1 cellular context compared by ENCODE assay signal in the genomic region with DNA sequence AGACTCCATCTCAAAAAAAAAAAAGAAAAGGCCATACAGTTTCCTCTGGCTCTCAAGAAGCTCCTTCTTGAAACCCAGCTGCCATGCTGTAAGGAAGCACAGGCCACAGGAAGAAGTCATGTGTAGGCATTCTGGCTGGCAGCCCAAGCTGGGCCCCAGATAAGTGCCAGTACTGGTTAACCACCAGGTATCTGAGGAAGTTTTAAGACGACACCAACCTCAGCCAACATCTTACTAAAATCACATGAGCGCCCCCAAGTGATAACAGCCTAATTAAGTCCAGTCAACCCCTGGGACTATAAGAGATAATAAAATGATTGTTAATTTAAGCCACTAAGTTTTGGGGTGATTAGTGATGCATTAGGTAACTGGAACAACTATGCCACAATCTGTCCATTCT.
TF ChIP-seq lines count a peak whose summit lies in the region.

No MANE protein-coding gene starts in this region.

TF ChIP-seq in WTC11, 78 proteins besides CTCF, POLR2A, EP300 and RAD21 (continued from another document):
- TF ChIP-seq, protein P1, sequence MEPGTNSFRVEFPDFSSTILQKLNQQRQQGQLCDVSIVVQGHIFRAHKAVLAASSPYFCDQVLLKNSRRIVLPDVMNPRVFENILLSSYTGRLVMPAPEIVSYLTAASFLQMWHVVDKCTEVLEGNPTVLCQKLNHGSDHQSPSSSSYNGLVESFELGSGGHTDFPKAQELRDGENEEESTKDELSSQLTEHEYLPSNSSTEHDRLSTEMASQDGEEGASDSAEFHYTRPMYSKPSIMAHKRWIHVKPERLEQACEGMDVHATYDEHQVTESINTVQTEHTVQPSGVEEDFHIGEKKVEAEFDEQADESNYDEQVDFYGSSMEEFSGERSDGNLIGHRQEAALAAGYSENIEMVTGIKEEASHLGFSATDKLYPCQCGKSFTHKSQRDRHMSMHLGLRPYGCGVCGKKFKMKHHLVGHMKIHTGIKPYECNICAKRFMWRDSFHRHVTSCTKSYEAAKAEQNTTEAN (CRISPR knock-in tag; IDR thresholded peaks at IDR 0.05) = no peak
- TF ChIP-seq ZNF671 (CRISPR knock-in tag; IDR thresholded peaks at IDR 0.05) = no peak
- TF ChIP-seq, protein P2, sequence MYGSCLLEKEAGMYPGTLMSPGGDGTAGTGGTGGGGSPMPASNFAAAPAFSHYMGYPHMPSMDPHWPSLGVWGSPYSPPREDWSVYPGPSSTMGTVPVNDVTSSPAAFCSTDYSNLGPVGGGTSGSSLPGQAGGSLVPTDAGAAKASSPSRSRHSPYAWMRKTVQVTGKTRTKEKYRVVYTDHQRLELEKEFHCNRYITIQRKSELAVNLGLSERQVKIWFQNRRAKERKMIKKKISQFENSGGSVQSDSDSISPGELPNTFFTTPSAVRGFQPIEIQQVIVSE (CRISPR knock-in tag; IDR thresholded peaks at IDR 0.05; ENCODE audit: borderline replicate concordance) = no peak
- TF ChIP-seq, protein P3, sequence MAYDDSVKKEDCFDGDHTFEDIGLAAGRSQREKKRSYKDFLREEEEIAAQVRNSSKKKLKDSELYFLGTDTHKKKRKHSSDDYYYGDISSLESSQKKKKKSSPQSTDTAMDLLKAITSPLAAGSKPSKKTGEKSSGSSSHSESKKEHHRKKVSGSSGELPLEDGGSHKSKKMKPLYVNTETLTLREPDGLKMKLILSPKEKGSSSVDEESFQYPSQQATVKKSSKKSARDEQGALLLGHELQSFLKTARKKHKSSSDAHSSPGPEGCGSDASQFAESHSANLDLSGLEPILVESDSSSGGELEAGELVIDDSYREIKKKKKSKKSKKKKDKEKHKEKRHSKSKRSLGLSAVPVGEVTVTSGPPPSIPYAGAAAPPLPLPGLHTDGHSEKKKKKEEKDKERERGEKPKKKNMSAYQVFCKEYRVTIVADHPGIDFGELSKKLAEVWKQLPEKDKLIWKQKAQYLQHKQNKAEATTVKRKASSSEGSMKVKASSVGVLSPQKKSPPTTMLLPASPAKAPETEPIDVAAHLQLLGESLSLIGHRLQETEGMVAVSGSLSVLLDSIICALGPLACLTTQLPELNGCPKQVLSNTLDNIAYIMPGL (CRISPR knock-in tag; IDR thresholded peaks at IDR 0.05) = no peak
- TF ChIP-seq, protein P4, sequence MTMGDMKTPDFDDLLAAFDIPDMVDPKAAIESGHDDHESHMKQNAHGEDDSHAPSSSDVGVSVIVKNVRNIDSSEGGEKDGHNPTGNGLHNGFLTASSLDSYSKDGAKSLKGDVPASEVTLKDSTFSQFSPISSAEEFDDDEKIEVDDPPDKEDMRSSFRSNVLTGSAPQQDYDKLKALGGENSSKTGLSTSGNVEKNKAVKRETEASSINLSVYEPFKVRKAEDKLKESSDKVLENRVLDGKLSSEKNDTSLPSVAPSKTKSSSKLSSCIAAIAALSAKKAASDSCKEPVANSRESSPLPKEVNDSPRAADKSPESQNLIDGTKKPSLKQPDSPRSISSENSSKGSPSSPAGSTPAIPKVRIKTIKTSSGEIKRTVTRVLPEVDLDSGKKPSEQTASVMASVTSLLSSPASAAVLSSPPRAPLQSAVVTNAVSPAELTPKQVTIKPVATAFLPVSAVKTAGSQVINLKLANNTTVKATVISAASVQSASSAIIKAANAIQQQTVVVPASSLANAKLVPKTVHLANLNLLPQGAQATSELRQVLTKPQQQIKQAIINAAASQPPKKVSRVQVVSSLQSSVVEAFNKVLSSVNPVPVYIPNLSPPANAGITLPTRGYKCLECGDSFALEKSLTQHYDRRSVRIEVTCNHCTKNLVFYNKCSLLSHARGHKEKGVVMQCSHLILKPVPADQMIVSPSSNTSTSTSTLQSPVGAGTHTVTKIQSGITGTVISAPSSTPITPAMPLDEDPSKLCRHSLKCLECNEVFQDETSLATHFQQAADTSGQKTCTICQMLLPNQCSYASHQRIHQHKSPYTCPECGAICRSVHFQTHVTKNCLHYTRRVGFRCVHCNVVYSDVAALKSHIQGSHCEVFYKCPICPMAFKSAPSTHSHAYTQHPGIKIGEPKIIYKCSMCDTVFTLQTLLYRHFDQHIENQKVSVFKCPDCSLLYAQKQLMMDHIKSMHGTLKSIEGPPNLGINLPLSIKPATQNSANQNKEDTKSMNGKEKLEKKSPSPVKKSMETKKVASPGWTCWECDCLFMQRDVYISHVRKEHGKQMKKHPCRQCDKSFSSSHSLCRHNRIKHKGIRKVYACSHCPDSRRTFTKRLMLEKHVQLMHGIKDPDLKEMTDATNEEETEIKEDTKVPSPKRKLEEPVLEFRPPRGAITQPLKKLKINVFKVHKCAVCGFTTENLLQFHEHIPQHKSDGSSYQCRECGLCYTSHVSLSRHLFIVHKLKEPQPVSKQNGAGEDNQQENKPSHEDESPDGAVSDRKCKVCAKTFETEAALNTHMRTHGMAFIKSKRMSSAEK (CRISPR knock-in tag; IDR thresholded peaks at IDR 0.05; ENCODE audit: borderline replicate concordance) = no peak
- TF ChIP-seq, protein P5, sequence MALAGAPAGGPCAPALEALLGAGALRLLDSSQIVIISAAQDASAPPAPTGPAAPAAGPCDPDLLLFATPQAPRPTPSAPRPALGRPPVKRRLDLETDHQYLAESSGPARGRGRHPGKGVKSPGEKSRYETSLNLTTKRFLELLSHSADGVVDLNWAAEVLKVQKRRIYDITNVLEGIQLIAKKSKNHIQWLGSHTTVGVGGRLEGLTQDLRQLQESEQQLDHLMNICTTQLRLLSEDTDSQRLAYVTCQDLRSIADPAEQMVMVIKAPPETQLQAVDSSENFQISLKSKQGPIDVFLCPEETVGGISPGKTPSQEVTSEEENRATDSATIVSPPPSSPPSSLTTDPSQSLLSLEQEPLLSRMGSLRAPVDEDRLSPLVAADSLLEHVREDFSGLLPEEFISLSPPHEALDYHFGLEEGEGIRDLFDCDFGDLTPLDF (CRISPR knock-in tag; IDR thresholded peaks at IDR 0.05) = no peak
- TF ChIP-seq, protein P6, sequence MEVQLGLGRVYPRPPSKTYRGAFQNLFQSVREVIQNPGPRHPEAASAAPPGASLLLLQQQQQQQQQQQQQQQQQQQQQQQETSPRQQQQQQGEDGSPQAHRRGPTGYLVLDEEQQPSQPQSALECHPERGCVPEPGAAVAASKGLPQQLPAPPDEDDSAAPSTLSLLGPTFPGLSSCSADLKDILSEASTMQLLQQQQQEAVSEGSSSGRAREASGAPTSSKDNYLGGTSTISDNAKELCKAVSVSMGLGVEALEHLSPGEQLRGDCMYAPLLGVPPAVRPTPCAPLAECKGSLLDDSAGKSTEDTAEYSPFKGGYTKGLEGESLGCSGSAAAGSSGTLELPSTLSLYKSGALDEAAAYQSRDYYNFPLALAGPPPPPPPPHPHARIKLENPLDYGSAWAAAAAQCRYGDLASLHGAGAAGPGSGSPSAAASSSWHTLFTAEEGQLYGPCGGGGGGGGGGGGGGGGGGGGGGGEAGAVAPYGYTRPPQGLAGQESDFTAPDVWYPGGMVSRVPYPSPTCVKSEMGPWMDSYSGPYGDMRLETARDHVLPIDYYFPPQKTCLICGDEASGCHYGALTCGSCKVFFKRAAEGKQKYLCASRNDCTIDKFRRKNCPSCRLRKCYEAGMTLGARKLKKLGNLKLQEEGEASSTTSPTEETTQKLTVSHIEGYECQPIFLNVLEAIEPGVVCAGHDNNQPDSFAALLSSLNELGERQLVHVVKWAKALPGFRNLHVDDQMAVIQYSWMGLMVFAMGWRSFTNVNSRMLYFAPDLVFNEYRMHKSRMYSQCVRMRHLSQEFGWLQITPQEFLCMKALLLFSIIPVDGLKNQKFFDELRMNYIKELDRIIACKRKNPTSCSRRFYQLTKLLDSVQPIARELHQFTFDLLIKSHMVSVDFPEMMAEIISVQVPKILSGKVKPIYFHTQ (CRISPR knock-in tag; IDR thresholded peaks at IDR 0.05) = no peak
